In genomic region chr13:110914293-110915056, GRCh38 we compare ENCODE assay signal across 8 cellular contexts. TPM values are rescaled to one million over a fixed set of nuclear protein-coding genes. Genes with fewer than 3 reads are reported as not detected.
DNase-seq lines count a peak whose midpoint lies in the region; ATAC-seq, FAIRE-seq and TF ChIP-seq lines count a peak whose summit lies in the region.

No MANE protein-coding gene starts in this region.

- H3K27me3 Mint-ChIP-seq in neural crest cell (ENCODE audit: low read depth) = no peaks in the 10 kb centered on the region

- TF ChIP-seq EP300 in stomach (IDR thresholded peaks at IDR 0.05) = no peak

- peak overlapping the region; percentile 99 for H3K27ac Mint-ChIP-seq in neural crest cell (ENCODE audit: unreplicated experiment)

- H3K4me1 Mint-ChIP-seq in neural crest cell = peaks cover 52% of the 10 kb centered on the region

- H3K36me3 ChIP-seq in stomach = peaks cover 0 to 12% (median 10%) of the 10 kb centered on the region in 4 donors

- peaks cover 33 to 57% (median 47%) of the 10 kb centered on the region in 4 donors for H3K4me1 ChIP-seq in stomach

- no peaks in the 10 kb centered on the region for H3K27me3 ChIP-seq in stomach

- WGBS in stomach, 5 donors = 0 to 1% (median 0%) methylated on average over 20 to 109 of the region's 109 CpGs

- no peak for FAIRE-seq in HTR-8/SVneo (lab: Jason Lieb, UNC)

- no peaks in the 10 kb centered on the region for H3K9me3 Mint-ChIP-seq in neural crest cell

- DNase-seq in DMS153 (lab: John Stamatoyannopoulos, UW) = peak; percentile 58
- DNase-seq in HTR-8/SVneo (ENCODE audit: insufficient read length, low spot score) = peak; percentile 31
- DNase-seq in RPMI8226 = peak; percentile 60
- DNase-seq in activated T-helper 9 cell treated with anti-CD3 and anti-CD28 coated beads, Interleukin-2, amount 50 U/mL, for 16 hours (ENCODE audit: low read depth) = peak; percentile 62
- DNase-seq in fibroblast of villous mesenchyme (ENCODE audit: low read depth) = peak; percentile 83
- DNase-seq in neural crest cell (ENCODE audit: low read depth, low spot score) = peak; percentile 71
- DNase-seq in stomach = peak; percentile 77

- TF ChIP-seq POLR2A in stomach (IDR thresholded peaks at IDR 0.05) = no peak

- H3K4me3 Mint-ChIP-seq in neural crest cell = peak overlapping the region; percentile 95

- H3K4me3 ChIP-seq in fibroblast of villous mesenchyme (ENCODE audit: low read depth, low read length) = peak overlapping the region; percentile 97
- peak overlapping the region; percentile 71 to 95 (median 88) for H3K4me3 ChIP-seq in stomach

- peak; percentile 25 for ATAC-seq in GM21367 (IDR thresholded peaks at IDR 0.05; ENCODE audit: unreplicated experiment)

- intact Hi-C loops in stomach (cut with DNase I; ENCODE audit: low total_unique reads) = no loop called here

- TF ChIP-seq CTCF in fibroblast of villous mesenchyme (IDR thresholded peaks at IDR 0.05; ENCODE audit: insufficient read depth, low read depth, low read length) (no peak), neural crest cell (conservative IDR thresholded peaks at IDR 0.05) (no peak), stomach (IDR thresholded peaks at IDR 0.05) (no peak)

- no peaks in the 10 kb centered on the region for H3K9me3 ChIP-seq in stomach

- H3K27ac ChIP-seq in stomach = peak overlapping the region; percentile 98 to 100 (median 100)

- H3K36me3 Mint-ChIP-seq in neural crest cell (ENCODE audit: low read depth) = no peaks in the 10 kb centered on the region

RNA-seq across cellular contexts. Expression of gene ANKRD10, which starts 0.4 kb away (rescaled TPM):
- total RNA-seq in fibroblast of villous mesenchyme = 60.5 and 89.5 TPM in 2 replicates
- total RNA-seq in neural crest cell = 194 and 204 TPM in 2 replicates
- 100 to 1,000 TPM; 122 to 246 (median 170) TPM for total RNA-seq in stomach
- polyA plus RNA-seq in stomach = 10 to 100 TPM; 37.4 to 75.4 (median 48.7) TPM

Comparison
In these comparisons a context has a peak if more than half of its experiments do, and no peak if none do; other contexts are left out.
1. Peak in every context shown above with its lines: DNase-seq, ATAC-seq, H3K4me3 ChIP-seq and H3K27ac ChIP-seq.
2. DNase-seq: peak in every context shown above with its lines; median percentile 83 in fibroblast of villous mesenchyme; 77 in stomach; 71 in neural crest cell; 62 in activated T-helper 9 cell treated with anti-CD3 and anti-CD28 coated beads, Interleukin-2, amount 50 U/mL, for 16 hours; 60 in RPMI8226; 58 in DMS153; 31 in HTR-8/SVneo.